20 cellular contexts compared by ENCODE assay signal in the genomic region with DNA sequence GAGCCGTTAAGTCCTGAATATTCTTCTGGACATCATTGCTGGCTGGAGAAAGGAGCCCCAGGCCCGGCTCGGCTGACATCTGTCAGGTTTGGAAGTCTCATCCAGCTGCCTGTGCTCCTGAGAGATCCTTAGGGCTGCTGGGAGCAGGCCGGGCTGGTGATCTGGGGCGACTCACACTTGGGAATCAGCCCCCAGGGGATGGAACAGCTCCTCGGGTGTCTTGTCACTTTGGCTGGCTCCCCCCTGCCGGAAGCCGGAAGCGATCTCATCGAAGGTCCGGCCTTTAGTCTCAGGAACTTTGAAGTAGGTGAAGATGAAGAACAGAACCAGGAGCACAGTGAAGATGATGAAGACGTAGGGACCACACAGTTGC. TPM values are rescaled to one million over a fixed set of nuclear protein-coding genes. Genes with fewer than 3 reads are reported as not detected.
DNase-seq lines count a peak whose midpoint lies in the region; ATAC-seq and TF ChIP-seq lines count a peak whose summit lies in the region.
"Had no signal": no experiment of that assay in that cellular context is flagged by ENCODE, and none has a peak within 500 bp of the region (broad histone marks: within the 10 kb centered on the region; RNA-seq: fewer than 3 reads in every experiment).

No MANE protein-coding gene starts in this region.

- H3K9me3 Mint-ChIP-seq in WTC11 (no peaks in the 10 kb centered on the region), mesothelial cell of epicardium (no peaks in the 10 kb centered on the region)
- H3K9me3 Mint-ChIP-seq in CD8-positive, alpha-beta T cell, result no peaks in the 10 kb centered on the region
- H3K9me3 Mint-ChIP-seq: activated CD4-positive, alpha-beta memory T cell treated with anti-CD3 and anti-CD28 coated beads for 36 hours; activated T-cell treated with anti-CD3 and anti-CD28 coated beads, Interleukin-2, amount 50 U/mL, for 4 hours had no signal

- H3K9me3 ChIP-seq in AG04450 (ENCODE audit: control insufficient read depth, insufficient read depth, low read length) (no peaks in the 10 kb centered on the region; the same call in 1 of the 2 replicates), osteoblast (ENCODE audit: low read depth, low read length) (no peaks in the 10 kb centered on the region)
- no peaks in the 10 kb centered on the region for H3K9me3 ChIP-seq in CD8-positive, alpha-beta T cell (ENCODE audit: low read length)
- H3K9me3 ChIP-seq: suprapubic skin had no signal

- no peak overlapping the region for H3K4me2 ChIP-seq in osteoblast (ENCODE audit: insufficient read depth, low read length)

- H3K27me3 Mint-ChIP-seq in WTC11 (ENCODE audit: low read depth) (no peaks in the 10 kb centered on the region), mesothelial cell of epicardium (ENCODE audit: low read depth) (no peaks in the 10 kb centered on the region)
- no peaks in the 10 kb centered on the region for H3K27me3 Mint-ChIP-seq in CD8-positive, alpha-beta T cell (ENCODE audit: low read depth)
- H3K27me3 Mint-ChIP-seq: activated CD4-positive, alpha-beta memory T cell treated with anti-CD3 and anti-CD28 coated beads for 36 hours; activated naive CD8-positive, alpha-beta T cell; CD4-positive, alpha-beta memory T cell had no signal

- H3K36me3 Mint-ChIP-seq in WTC11 (peaks cover 55% of the 10 kb centered on the region), mesothelial cell of epicardium (peaks cover 36% of the 10 kb centered on the region)
- H3K36me3 Mint-ChIP-seq in CD8-positive, alpha-beta T cell, result peaks cover 70% of the 10 kb centered on the region

- H3K4me3 ChIP-seq in AG04450 (ENCODE audit: low read depth, low read length), result no peak overlapping the region
- H3K4me3 ChIP-seq in CD8-positive, alpha-beta T cell (ENCODE audit: low read depth, low read length), result no peak overlapping the region
- no peak overlapping the region for H3K4me3 ChIP-seq in osteoblast (ENCODE audit: insufficient read depth, low read length)
- H3K4me3 ChIP-seq: suprapubic skin had no signal

- peak overlapping the region; percentile 83 for H3K27ac Mint-ChIP-seq in WTC11
- peak overlapping the region; percentile 65 for H3K27ac Mint-ChIP-seq in mesothelial cell of epicardium
- H3K27ac Mint-ChIP-seq in CD8-positive, alpha-beta T cell, result no peak overlapping the region
- H3K27ac Mint-ChIP-seq: activated naive CD8-positive, alpha-beta T cell had no signal

- no peak for ATAC-seq in WTC11
- ATAC-seq in GM21367 (IDR thresholded peaks at IDR 0.05; ENCODE audit: unreplicated experiment), result no peak
- ATAC-seq in GM19324 (IDR thresholded peaks at IDR 0.05; ENCODE audit: low FRiP score, unreplicated experiment), result no peak
- ATAC-seq in CD8-positive, alpha-beta T cell, result no peak
- ATAC-seq: activated T-cell treated with anti-CD3 and anti-CD28 coated beads, Interleukin-2, amount 50 U/mL, for 4 hours had no signal

- peaks cover 39% of the 10 kb centered on the region for H3K4me1 ChIP-seq in CD8-positive, alpha-beta T cell (ENCODE audit: insufficient read depth, low read length)
- peaks cover 13% of the 10 kb centered on the region for H3K4me1 ChIP-seq in osteoblast (ENCODE audit: insufficient read depth, low read length)

- H2AFZ ChIP-seq in osteoblast (ENCODE audit: low read length), result no peak overlapping the region

- TF ChIP-seq CTCF in AG04450 (IDR thresholded peaks at IDR 0.05; ENCODE audit: low read depth, low read length), result no peak
- no peak for TF ChIP-seq CTCF in WTC11 (IDR thresholded peaks at IDR 0.05)
- TF ChIP-seq CTCF in mesothelial cell of epicardium (IDR thresholded peaks at IDR 0.05; ENCODE audit: unreplicated experiment), result no peak
- TF ChIP-seq CTCF in CD8-positive, alpha-beta T cell (IDR thresholded peaks at IDR 0.05), result no peak
- TF ChIP-seq CTCF in osteoblast (IDR thresholded peaks at IDR 0.05; ENCODE audit: extremely low read depth, low read depth, low read length), result no peak

- H3K27me3 ChIP-seq in AG04450 (ENCODE audit: control insufficient read depth, insufficient read depth, low read length), result no peaks in the 10 kb centered on the region
- H3K27me3 ChIP-seq in CD8-positive, alpha-beta T cell (ENCODE audit: insufficient read depth, low read length), result no peaks in the 10 kb centered on the region
- H3K27me3 ChIP-seq in osteoblast (ENCODE audit: insufficient read depth, low read length), result no peaks in the 10 kb centered on the region
- H3K27me3 ChIP-seq: suprapubic skin had no signal

- H3K4me1 Mint-ChIP-seq in WTC11 (peaks cover 61% of the 10 kb centered on the region), mesothelial cell of epicardium (peaks cover 36% of the 10 kb centered on the region)
- peaks cover 54% of the 10 kb centered on the region for H3K4me1 Mint-ChIP-seq in CD8-positive, alpha-beta T cell (ENCODE audit: low read depth)

- peaks cover 42% of the 10 kb centered on the region for H3K36me3 ChIP-seq in CD8-positive, alpha-beta T cell (ENCODE audit: insufficient read depth, low read length)
- H3K36me3 ChIP-seq in osteoblast (ENCODE audit: insufficient read depth, low read length), result peaks cover 50% of the 10 kb centered on the region

- CTCF ChIA-PET in AG04450 (lab: Charles Lee), result interaction anchor here (2.3 kb wide), 1 partner anchor 147 kb away, joined by 11 read pairs; no protein-coding TSS in a partner anchor
- CTCF ChIA-PET in WTC11 (lab: Charles Lee), result interaction anchor here (1.0 to 1.8 kb wide), 2 partner anchors 23 to 147 kb away, joined by 3 to 8 read pairs; no protein-coding TSS in a partner anchor
- CTCF ChIA-PET in CD8-positive, alpha-beta T cell (lab: Charles Lee), result interaction anchor here (2.5 to 20.1 kb wide), 3 partner anchors 14 to 143 kb away, joined by 9 to 784 read pairs (median 14); no protein-coding TSS in a partner anchor

- H3K27ac ChIP-seq in AG04450 (ENCODE audit: low read depth, low read length) (peak overlapping the region; percentile 31), osteoblast (ENCODE audit: low read depth, low read length) (no peak overlapping the region)
- no peak overlapping the region for H3K27ac ChIP-seq in CD8-positive, alpha-beta T cell (ENCODE audit: low read depth, low read length)
- H3K27ac ChIP-seq: suprapubic skin had no signal

- POLR2A ChIA-PET in AG04450 (lab: Yijun Ruan, JAX), result no interaction called here
- POLR2A ChIA-PET in WTC11 (lab: Charles Lee), result no interaction called here
- POLR2A ChIA-PET in CD8-positive, alpha-beta T cell (lab: Charles Lee), result interaction anchor here (1.4 kb wide), 1 partner anchor 30 kb away, joined by 3 read pairs; no protein-coding TSS in a partner anchor

- DNase-seq in AG04450 (ENCODE audit: low read depth, low spot score), result no peak
- DNase-seq in ELR (ENCODE audit: low read depth), result peak; percentile 65
- DNase-seq in WTC11 (ENCODE audit: low spot score), result no peak
- no peak for DNase-seq in mesothelial cell of epicardium (ENCODE audit: low spot score in 2 of 2, unreplicated experiment in 2 of 2)
- DNase-seq in CD8-positive, alpha-beta T cell, result no peak
- no peak for DNase-seq in osteoblast (ENCODE audit: insufficient read length, low spot score, missing footprints)
- DNase-seq: activated CD4-positive, alpha-beta memory T cell treated with anti-CD3 and anti-CD28 coated beads for 36 hours; activated T-cell treated with anti-CD3 and anti-CD28 coated beads, Interleukin-2, amount 50 U/mL, for 4 hours; cortex of kidney; DMS79 treated with DMSO at 0.1 percent for 48 hours; foreskin melanocyte; kidney glomerular epithelial cell; NCI-H1417 treated with DMSO at 0.1 percent for 48 hours; NCI-H526; SHP77 had no signal

- peaks cover 5% of the 10 kb centered on the region for H3K79me2 ChIP-seq in osteoblast (ENCODE audit: insufficient read depth, low read length)

- no peak overlapping the region for H3K4me3 Mint-ChIP-seq in WTC11
- no peak overlapping the region for H3K4me3 Mint-ChIP-seq in mesothelial cell of epicardium
- no peak overlapping the region for H3K4me3 Mint-ChIP-seq in CD8-positive, alpha-beta T cell
- H3K4me3 Mint-ChIP-seq: activated CD4-positive, alpha-beta memory T cell treated with anti-CD3 and anti-CD28 coated beads for 36 hours; activated naive CD8-positive, alpha-beta T cell; activated T-cell treated with anti-CD3 and anti-CD28 coated beads, Interleukin-2, amount 50 U/mL, for 4 hours had no signal

- H4K20me1 ChIP-seq in osteoblast (ENCODE audit: insufficient read depth, low read length), result no peaks in the 10 kb centered on the region

- intact Hi-C loops in CD8-positive, alpha-beta T cell (cut with DNase I, micrococcal nuclease), result loop anchor here (5.0 to 10.0 kb wide), 3 partner anchors 462 to 592 kb away; a partner anchor contains a TSS

TF ChIP-seq in WTC11, 78 proteins besides CTCF, POLR2A, EP300 and RAD21 (continues in another document):
- TF ChIP-seq ZNF416 (CRISPR knock-in tag; IDR thresholded peaks at IDR 0.05) (no peak), ZNF396 (CRISPR knock-in tag; IDR thresholded peaks at IDR 0.05; ENCODE audit: borderline replicate concordance) (no peak), NR1H2 (CRISPR knock-in tag; IDR thresholded peaks at IDR 0.05) (no peak), NR2C2 (CRISPR knock-in tag; IDR thresholded peaks at IDR 0.05) (no peak), ZNF121 (CRISPR knock-in tag; IDR thresholded peaks at IDR 0.05) (no peak)
- TF ChIP-seq, protein P1, sequence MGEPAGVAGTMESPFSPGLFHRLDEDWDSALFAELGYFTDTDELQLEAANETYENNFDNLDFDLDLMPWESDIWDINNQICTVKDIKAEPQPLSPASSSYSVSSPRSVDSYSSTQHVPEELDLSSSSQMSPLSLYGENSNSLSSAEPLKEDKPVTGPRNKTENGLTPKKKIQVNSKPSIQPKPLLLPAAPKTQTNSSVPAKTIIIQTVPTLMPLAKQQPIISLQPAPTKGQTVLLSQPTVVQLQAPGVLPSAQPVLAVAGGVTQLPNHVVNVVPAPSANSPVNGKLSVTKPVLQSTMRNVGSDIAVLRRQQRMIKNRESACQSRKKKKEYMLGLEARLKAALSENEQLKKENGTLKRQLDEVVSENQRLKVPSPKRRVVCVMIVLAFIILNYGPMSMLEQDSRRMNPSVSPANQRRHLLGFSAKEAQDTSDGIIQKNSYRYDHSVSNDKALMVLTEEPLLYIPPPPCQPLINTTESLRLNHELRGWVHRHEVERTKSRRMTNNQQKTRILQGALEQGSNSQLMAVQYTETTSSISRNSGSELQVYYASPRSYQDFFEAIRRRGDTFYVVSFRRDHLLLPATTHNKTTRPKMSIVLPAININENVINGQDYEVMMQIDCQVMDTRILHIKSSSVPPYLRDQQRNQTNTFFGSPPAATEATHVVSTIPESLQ (CRISPR knock-in tag; IDR thresholded peaks at IDR 0.05), result no peak
- TF ChIP-seq, protein P2, sequence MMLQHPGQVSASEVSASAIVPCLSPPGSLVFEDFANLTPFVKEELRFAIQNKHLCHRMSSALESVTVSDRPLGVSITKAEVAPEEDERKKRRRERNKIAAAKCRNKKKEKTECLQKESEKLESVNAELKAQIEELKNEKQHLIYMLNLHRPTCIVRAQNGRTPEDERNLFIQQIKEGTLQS (CRISPR knock-in tag; conservative IDR thresholded peaks at IDR 0.05), result no peak

RNA-seq across cellular contexts. Expression of a gene that starts 31.8 kb away (rescaled TPM):
- 114 and 140 TPM in 2 replicates for polyA plus RNA-seq in AG04450 (2011; rRNA removed)
- polyA minus RNA-seq in AG04450 (2011; rRNA and poly(A)+ RNA removed), result 125 and 154 TPM in 2 replicates
- total RNA-seq in WTC11 (2021) (215 to 415 TPM (median 396 TPM) in 3 replicates), mesothelial cell of epicardium (786 to 841 TPM (median 827 TPM) in 3 replicates), osteoblast (28.3 and 43.4 TPM in 2 replicates)
- total RNA-seq in CD8-positive, alpha-beta T cell, result 10 to 100 TPM; 85.0 to 97.2 TPM
